1 cellular context compared by ENCODE assay signal in the genomic region with DNA sequence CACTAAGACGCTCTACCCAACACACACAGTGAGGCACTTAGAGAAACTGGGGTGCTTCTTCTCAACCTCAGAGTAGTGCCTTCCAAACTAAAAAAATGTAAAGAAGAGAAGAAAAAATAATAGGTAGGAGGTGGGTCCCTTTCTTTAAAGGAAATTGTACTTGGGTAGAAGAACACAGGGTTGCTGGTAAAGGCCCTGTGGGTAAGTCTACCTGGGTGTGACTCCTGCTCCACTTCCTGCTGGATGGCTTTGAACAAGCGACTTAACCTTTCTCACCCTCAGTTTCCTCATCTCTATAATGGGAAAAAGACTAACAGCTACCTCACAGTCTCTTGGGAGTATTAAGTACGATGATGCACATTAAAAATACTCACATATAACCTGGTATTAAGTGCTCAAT.
TF ChIP-seq lines count a peak whose summit lies in the region.

No MANE protein-coding gene starts in this region.

TF ChIP-seq in K562, 482 proteins besides CTCF, POLR2A, EP300 and RAD21:
- TF ChIP-seq ARHGAP35 (IDR thresholded peaks at IDR 0.05; ENCODE audit: partially characterized antibody), result no peak
- peak; percentile 10 for TF ChIP-seq RBM25 (IDR thresholded peaks at IDR 0.05; ENCODE audit: low read depth, low read length, severe bottlenecking)
TF ChIP-seq in K562: peak in this region for 1.
